ENCODE assay signal across 9 cellular contexts in genomic region chr5:149857499-149857898, GRCh38.
DNase-seq lines count a peak whose midpoint lies in the region; ATAC-seq, FAIRE-seq and TF ChIP-seq lines count a peak whose summit lies in the region.
"Had no signal": no experiment of that assay in that cellular context is flagged by ENCODE, and none has a peak within 500 bp of the region (broad histone marks: within the 10 kb centered on the region; RNA-seq: fewer than 3 reads in every experiment).

No MANE protein-coding gene starts in this region.

- in situ Hi-C loops in ACHN (cut with HindIII; ENCODE audit: low pct_ligation_motif_present, low pct_unique_long_range_greater_than_20kb, low sequenced_read_pairs): no loop called here

- intact Hi-C loops in mucosa of descending colon (cut with DNase I, micrococcal nuclease): no loop called here

- TF ChIP-seq CTCF in choroid plexus epithelial cell (conservative IDR thresholded peaks at IDR 0.05; ENCODE audit: low read depth, low read length) (no peak), mucosa of descending colon (IDR thresholded peaks at IDR 0.05) (no peak)

- H3K9me3 ChIP-seq in mucosa of descending colon: no peaks in the 10 kb centered on the region

- no peaks in the 10 kb centered on the region for H3K36me3 ChIP-seq in mucosa of descending colon (ENCODE audit: low read depth)

- no peak for FAIRE-seq in GM19239 (lab: Jason Lieb, UNC)

- peaks cover 27% of the 10 kb centered on the region for H3K4me1 ChIP-seq in mucosa of descending colon (ENCODE audit: low read depth)

- H3K4me3 ChIP-seq in choroid plexus epithelial cell (ENCODE audit: low read depth, low read length) (no peak overlapping the region), mucosa of descending colon (no peak overlapping the region)

- DNase-seq in ACHN (peak; percentile 65), MV-4-11 (lab: John Stamatoyannopoulos, UW) (peak; percentile 6), choroid plexus epithelial cell (ENCODE audit: low read depth) (peak; percentile 68), mucosa of descending colon (peak; percentile 92 to 93 (median 93)), NCI-H1048 (lab: John Stamatoyannopoulos, UW) (no peak), GM19239 (ENCODE audit: insufficient read length, low spot score) (no peak)
- DNase-seq in activated naive CD4-positive, alpha-beta T cell treated with Interleukin-2 at 50 U/mL for 16 hours: no peak
- DNase-seq: activated naive CD8-positive, alpha-beta T cell treated with anti-CD3 and anti-CD28 coated beads, Interleukin-2, amount 10 ng/mL, durations not matched to agents 7 days and 5 days had no signal

- ATAC-seq in mucosa of descending colon (peak; percentile 97), HG03280 (IDR thresholded peaks at IDR 0.05; ENCODE audit: unreplicated experiment) (no peak)

Comparison
In these comparisons a context has a peak if more than half of its experiments do, and no peak if none do; other contexts are left out.
1. DNase-seq: peak in ACHN (single experiment), MV-4-11 (single experiment), choroid plexus epithelial cell (single experiment) and mucosa of descending colon (3 of 3); none in activated naive CD4-positive, alpha-beta T cell treated with Interleukin-2 at 50 U/mL for 16 hours (single experiment), NCI-H1048 (single experiment) and GM19239 (single experiment).